In the genomic region with DNA sequence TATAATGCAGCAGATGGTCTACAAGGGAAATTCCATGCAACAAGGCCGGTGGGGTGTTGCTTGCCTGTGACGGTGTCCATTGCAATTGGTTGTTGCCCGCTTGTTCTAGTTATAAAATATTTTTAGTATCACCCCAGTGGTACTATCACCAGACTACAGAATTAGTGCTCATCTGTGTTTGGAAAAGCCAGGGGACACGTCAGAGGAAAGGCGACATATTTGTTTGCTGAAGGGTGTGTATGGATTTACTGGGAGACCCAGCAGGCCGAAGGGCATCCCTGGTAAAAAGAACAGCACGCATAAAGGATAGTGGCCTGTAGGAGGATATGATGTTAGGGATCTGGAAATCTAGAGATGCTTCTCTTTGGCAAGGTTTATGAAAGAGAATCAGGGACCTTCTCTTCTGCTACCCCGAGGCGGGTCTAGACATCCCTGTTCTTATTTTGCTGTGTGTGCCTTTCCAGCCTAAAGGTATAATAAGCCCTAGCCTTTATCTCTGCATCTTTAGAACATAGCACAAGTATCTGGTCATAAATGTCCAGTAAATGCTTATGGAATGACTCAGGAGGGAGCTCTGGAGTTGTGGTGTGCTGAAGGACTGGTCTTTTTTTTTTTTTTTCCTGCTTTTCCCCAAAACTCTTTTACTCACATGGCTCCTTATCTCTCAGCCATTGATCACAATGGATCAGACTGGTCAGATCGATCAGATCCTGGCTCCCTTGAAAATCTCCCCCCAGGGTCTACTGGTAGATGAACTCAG, we compare ENCODE assay signal across 12 cellular contexts.
DNase-seq lines count a peak whose midpoint lies in the region; ATAC-seq, FAIRE-seq and TF ChIP-seq lines count a peak whose summit lies in the region.
"Had no signal": no experiment of that assay in that cellular context is flagged by ENCODE, and none has a peak within 500 bp of the region (broad histone marks: within the 10 kb centered on the region; RNA-seq: fewer than 3 reads in every experiment).

No MANE protein-coding gene starts in this region.

- no peaks in the 10 kb centered on the region for H3K36me3 ChIP-seq in astrocyte (ENCODE audit: insufficient read depth, low read length)
- H3K36me3 ChIP-seq: ascending aorta, stomach had no signal

- H3K9me3 Mint-ChIP-seq in astrocyte (ENCODE audit: unreplicated experiment), result no peaks in the 10 kb centered on the region

- DNase-seq in AG04450 (ENCODE audit: low read depth, low spot score) (peak; percentile 70), HS-5 (ENCODE audit: low read depth) (peak; percentile 71), astrocyte (ENCODE audit: low read depth) (peak; percentile 90), foreskin keratinocyte (peak; percentile 50 to 82), OCI-M2 (lab: John Stamatoyannopoulos, UW; ENCODE audit: unreplicated experiment) (no peak)
- DNase-seq in activated CD8-positive, alpha-beta memory T cell treated with anti-CD3 and anti-CD28 coated beads for 24 hours, result no peak
- DNase-seq: activated CD4-positive, alpha-beta T cell treated with anti-CD3 and anti-CD28 coated beads, Interleukin-2, amount 50 U/mL, for 48 hours; NCI-H2081 treated with DMSO at 0.1 percent for 48 hours; stomach had no signal

- H3K27me3 Mint-ChIP-seq in astrocyte (ENCODE audit: low read depth, unreplicated experiment), result no peaks in the 10 kb centered on the region

- TF ChIP-seq CTCF in AG04450 (IDR thresholded peaks at IDR 0.05; ENCODE audit: low read depth, low read length) (no peak), astrocyte (IDR thresholded peaks at IDR 0.05; ENCODE audit: insufficient read depth, low read depth, low read length) (no peak), foreskin keratinocyte (conservative IDR thresholded peaks at IDR 0.05) (no peak)

- no peaks in the 10 kb centered on the region for H3K79me2 ChIP-seq in astrocyte (ENCODE audit: insufficient read depth, low read length)

- H3K4me1 ChIP-seq in astrocyte (ENCODE audit: insufficient read depth, low read length) (peaks cover 18% of the 10 kb centered on the region), foreskin keratinocyte (peaks cover 5% of the 10 kb centered on the region)

- peak overlapping the region; percentile 88 for H3K27ac Mint-ChIP-seq in astrocyte (ENCODE audit: unreplicated experiment)

- POLR2A ChIA-PET in AG04450 (lab: Yijun Ruan, JAX), result interaction anchor here (0.7 kb wide), 1 partner anchor 30 kb away, joined by 3 read pairs; no protein-coding TSS in a partner anchor

- peak overlapping the region; percentile 34 for H3K4me2 ChIP-seq in astrocyte (ENCODE audit: low read length)

- H2AFZ ChIP-seq in astrocyte (ENCODE audit: low read depth, low read length), result no peak overlapping the region

- H3K4me1 Mint-ChIP-seq in astrocyte (ENCODE audit: low read depth, unreplicated experiment), result peaks cover 45% of the 10 kb centered on the region

- H3K27ac ChIP-seq in AG04450 (ENCODE audit: low read depth, low read length) (peak overlapping the region; percentile 49), astrocyte (ENCODE audit: low read depth, low read length) (no peak overlapping the region), foreskin keratinocyte (no peak overlapping the region)
- H3K27ac ChIP-seq: ascending aorta, stomach had no signal

- H3K27me3 ChIP-seq in AG04450 (ENCODE audit: control insufficient read depth, insufficient read depth, low read length) (no peaks in the 10 kb centered on the region), astrocyte (ENCODE audit: insufficient read depth, low read length) (no peaks in the 10 kb centered on the region), foreskin keratinocyte (no peaks in the 10 kb centered on the region)
- H3K27me3 ChIP-seq: ascending aorta, stomach had no signal

- H3K9me3 ChIP-seq in AG04450 (ENCODE audit: control insufficient read depth, insufficient read depth, low read length), result peaks cover 3% of the 10 kb centered on the region; the same call in 1 of the 2 replicates
- H3K9me3 ChIP-seq in astrocyte (ENCODE audit: insufficient read depth, low read depth, low read length), result no peaks in the 10 kb centered on the region
- H3K9me3 ChIP-seq: ascending aorta, stomach had no signal

- no peak overlapping the region for H3K4me3 ChIP-seq in AG04450 (ENCODE audit: low read depth, low read length)
- H3K4me3 ChIP-seq in astrocyte (ENCODE audit: insufficient read depth, low read depth, low read length), result no peak overlapping the region
- H3K4me3 ChIP-seq: ascending aorta, stomach had no signal

- CTCF ChIA-PET in AG04450 (lab: Charles Lee), result interaction anchor here (0.7 to 1.5 kb wide), 4 partner anchors 9 to 226 kb away, joined by 3 to 4 read pairs (median 4); no protein-coding TSS in a partner anchor

- ATAC-seq in foreskin keratinocyte (peak; percentile 74), GM18873 (IDR thresholded peaks at IDR 0.05; ENCODE audit: low FRiP score, unreplicated experiment) (no peak), HG02763 (IDR thresholded peaks at IDR 0.05; ENCODE audit: unreplicated experiment) (no peak)

- peak; percentile 82 for FAIRE-seq in astrocyte (lab: Jason Lieb, UNC)

- H3K4me3 Mint-ChIP-seq in astrocyte (ENCODE audit: unreplicated experiment), result peak overlapping the region; percentile 24

- peaks cover 6% of the 10 kb centered on the region for H4K20me1 ChIP-seq in astrocyte (ENCODE audit: insufficient read depth, low read length)

- peaks cover 6% of the 10 kb centered on the region for H3K36me3 Mint-ChIP-seq in astrocyte (ENCODE audit: low read depth, unreplicated experiment)

- no peak overlapping the region for H3K9ac ChIP-seq in astrocyte (ENCODE audit: low read length)

Comparison
In these comparisons a context has a peak if more than half of its experiments do, and no peak if none do; other contexts are left out.
1. DNase-seq: peak in AG04450 (single experiment), HS-5 (single experiment), astrocyte (single experiment) and foreskin keratinocyte (2 of 2); none in activated CD8-positive, alpha-beta memory T cell treated with anti-CD3 and anti-CD28 coated beads for 24 hours (single experiment) and OCI-M2 (single experiment).